16 cellular contexts compared by ENCODE assay signal in the genomic region with DNA sequence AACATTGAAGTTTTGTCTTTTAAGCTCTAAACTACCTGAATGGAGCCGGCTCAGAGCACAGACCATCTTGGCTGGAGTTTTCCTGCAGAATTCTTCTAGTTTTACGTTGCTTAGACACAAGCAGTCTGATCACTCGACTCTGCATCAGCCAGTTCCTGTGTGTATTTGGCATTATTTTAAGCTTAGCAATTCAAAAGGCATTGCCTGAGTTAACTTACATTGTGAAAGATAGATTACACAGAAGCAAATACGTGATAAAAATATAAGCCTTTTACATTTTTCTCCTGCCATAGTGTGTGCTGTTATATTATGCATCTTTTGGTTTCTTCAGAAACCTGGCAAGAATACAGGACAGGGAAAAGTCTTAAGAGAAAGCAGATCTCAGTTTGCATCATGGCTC.
DNase-seq lines count a peak whose midpoint lies in the region; ATAC-seq and TF ChIP-seq lines count a peak whose summit lies in the region.
"Had no signal": no experiment of that assay in that cellular context is flagged by ENCODE, and none has a peak within 500 bp of the region (broad histone marks: within the 10 kb centered on the region; RNA-seq: fewer than 3 reads in every experiment).

No MANE protein-coding gene starts in this region.

- H3K9me3 Mint-ChIP-seq in HFFc6, result no peaks in the 10 kb centered on the region
- H3K9me3 Mint-ChIP-seq: CD8-positive, alpha-beta T cell had no signal

- intact Hi-C loops in tibial artery (cut with DNase I; ENCODE audit: low total_unique reads), result no loop called here

- peaks cover 7% of the 10 kb centered on the region for H3K27me3 Mint-ChIP-seq in HFFc6 (ENCODE audit: insufficient read depth)

- H3K27ac ChIP-seq in tibial artery, result no peak overlapping the region

- no peaks in the 10 kb centered on the region for H3K9me3 ChIP-seq in tibial artery

- H3K36me3 ChIP-seq in tibial artery, result peaks cover 26 to 29% (median 29%) of the 10 kb centered on the region in 3 donors

- peaks cover 47% of the 10 kb centered on the region for H3K36me3 Mint-ChIP-seq in HFFc6 (ENCODE audit: low read depth)

- H3K4me3 ChIP-seq in tibial artery, result no peak overlapping the region

- H3K27ac Mint-ChIP-seq in HFFc6, result peak overlapping the region; percentile 58
- H3K27ac Mint-ChIP-seq: CD8-positive, alpha-beta T cell had no signal

- no peak for TF ChIP-seq CTCF in HFFc6 (IDR thresholded peaks at IDR 0.05)
- TF ChIP-seq CTCF in tibial artery (IDR thresholded peaks at IDR 0.05), result no peak

- H3K4me1 ChIP-seq in tibial artery, result no peaks in the 10 kb centered on the region

- no peak for ATAC-seq in GM19035 (IDR thresholded peaks at IDR 0.05; ENCODE audit: unreplicated experiment)
- ATAC-seq: CD8-positive, alpha-beta T cell had no signal

- H3K27me3 ChIP-seq in tibial artery, result no peaks in the 10 kb centered on the region

- H3K4me1 Mint-ChIP-seq in HFFc6 (ENCODE audit: low read depth), result peaks cover 50% of the 10 kb centered on the region

- DNase-seq in HFFc6, result no peak
- peak; percentile 70 for DNase-seq in amniotic epithelial cell (ENCODE audit: low read depth)
- DNase-seq in fibroblast of peridontal ligament (ENCODE audit: extremely low read depth), result peak; percentile 59
- no peak for DNase-seq in DMS153 (lab: John Stamatoyannopoulos, UW)
- no peak for DNase-seq in tibial artery
- DNase-seq in GM03348 (ENCODE audit: low spot score), result no peak
- DNase-seq: C1 segment of cervical spinal cord; CD8-positive, alpha-beta T cell; KG1; NCI-H1092 treated with DMSO at 0.1 percent for 48 hours; NCI-H146; NCI-H2029; NCI-H345; NCI-H524; Right ventricle myocardium superior had no signal

- no peak overlapping the region; the same call in 1 of the 2 replicates for H3K4me3 Mint-ChIP-seq in HFFc6
- H3K4me3 Mint-ChIP-seq: CD8-positive, alpha-beta T cell had no signal

Comparison
In these comparisons a context has a peak if more than half of its experiments do, and no peak if none do; other contexts are left out.
1. DNase-seq: peak in amniotic epithelial cell (single experiment) and fibroblast of peridontal ligament (single experiment); none in HFFc6 (single experiment), DMS153 (single experiment), tibial artery (0 of 2) and GM03348 (single experiment).